2 cellular contexts compared by ENCODE assay signal in genomic region chr9:8821910-8822666, GRCh38.
TF ChIP-seq lines count a peak whose summit lies in the region.

No MANE protein-coding gene starts in this region.

TF ChIP-seq in K562, 482 proteins besides CTCF, POLR2A, EP300 and RAD21:
- TF ChIP-seq TSC22D4 (tag; IDR thresholded peaks at IDR 0.05) = no peak
- TF ChIP-seq ZNF316 (IDR thresholded peaks at IDR 0.05) = peak; percentile 64
- TF ChIP-seq MAFK (IDR thresholded peaks at IDR 0.05; ENCODE audit: low read length) = peak; percentile 85
- peak; percentile 46; the same call in 1 of the 2 replicates for TF ChIP-seq C11orf30 (IDR thresholded peaks at IDR 0.05; ENCODE audit: low read depth)
- TF ChIP-seq ZNF76 (CRISPR knock-in tag; IDR thresholded peaks at IDR 0.05; ENCODE audit: borderline replicate concordance) = no peak
- peak; percentile 67 for TF ChIP-seq MAFG (tag; conservative IDR thresholded peaks at IDR 0.05)
- peak; percentile 83 for TF ChIP-seq MAFF (IDR thresholded peaks at IDR 0.05; ENCODE audit: low read length)
TF ChIP-seq in K562: peak in this region for 5.

TF ChIP-seq in HepG2, 621 proteins besides CTCF, POLR2A, EP300 and RAD21:
- peak; percentile 99 for TF ChIP-seq MAFF (IDR thresholded peaks at IDR 0.05; ENCODE audit: low read depth, low read length)
- TF ChIP-seq ZFP36L2 (CRISPR knock-in tag; IDR thresholded peaks at IDR 0.05) = no peak
- peak; percentile 97 to 99 for TF ChIP-seq MAFK (conservative IDR thresholded peaks at IDR 0.05 in 1 of 2, IDR thresholded peaks at IDR 0.05 in 1 of 2; ENCODE audit: low read length in 2 of 2)
- no peak for TF ChIP-seq ZFP82 (CRISPR knock-in tag; IDR thresholded peaks at IDR 0.05; ENCODE audit: borderline replicate concordance)
- TF ChIP-seq FOXJ3 (CRISPR knock-in tag; IDR thresholded peaks at IDR 0.05; ENCODE audit: borderline replicate concordance) = no peak
- TF ChIP-seq NCOR1 (IDR thresholded peaks at IDR 0.05; ENCODE audit: borderline replicate concordance, low read length) = no peak
- TF ChIP-seq DNMT1 (CRISPR knock-in tag; IDR thresholded peaks at IDR 0.05) = no peak
